ENCODE assay signal across 8 cellular contexts in genomic region chr16:57999971-58000705, GRCh38. TPM values are rescaled to one million over a fixed set of nuclear protein-coding genes. Genes with fewer than 3 reads are reported as not detected.
A peak's percentile ranks its signal among the peaks of the same experiment; 100 is the strongest.
DNase-seq lines count a peak whose midpoint lies in the region; ATAC-seq and TF ChIP-seq lines count a peak whose summit lies in the region.

ZNF319 (minus strand) TSS chr16:58000672; CDS start chr16:57998265, 2,407 bp downstream.

- TF ChIP-seq CTCF in foreskin keratinocyte (conservative IDR thresholded peaks at IDR 0.05): no peak
- TF ChIP-seq CTCF in osteocyte (IDR thresholded peaks at IDR 0.05): no peak

- CTCF ChIA-PET in activated CD4-positive, alpha-beta memory T cell treated with anti-CD3 and anti-CD28 coated beads, Interleukin-2, amount 10 ng/mL, durations not matched to agents 7 days and 5 days (lab: Charles Lee): interaction anchor here (0.5 to 8.0 kb wide), 12 partner anchors 10 to 423 kb away, joined by 3 to 46 read pairs (median 4); partner anchors contain the start of gene CFAP20

- ATAC-seq in HG03196 (IDR thresholded peaks at IDR 0.05; ENCODE audit: unreplicated experiment) (peak; percentile 17), foreskin keratinocyte (peak; percentile 8)

- DNase-seq in AG20443 (ENCODE audit: low spot score) (peak; percentile 69), GM19238 (ENCODE audit: insufficient read length, low spot score) (peak; percentile 60), foreskin keratinocyte (no peak), osteocyte (ENCODE audit: extremely low spot score, unreplicated experiment) (no peak), dermis blood vessel endothelial cell (no peak), NCI-H510A (lab: John Stamatoyannopoulos, UW) (no peak)
- no peak for DNase-seq in activated CD4-positive, alpha-beta memory T cell treated with anti-CD3 and anti-CD28 coated beads, Interleukin-2, amount 10 ng/mL, durations not matched to agents 7 days and 5 days

- H3K27ac ChIP-seq in foreskin keratinocyte: no peak within 1 kb of the TSS

- peaks cover 54% of the 10 kb centered on the region for H3K36me3 Mint-ChIP-seq in activated CD4-positive, alpha-beta memory T cell treated with anti-CD3 and anti-CD28 coated beads, Interleukin-2, amount 10 ng/mL, durations not matched to agents 7 days and 5 days (ENCODE audit: low read depth)
- H3K36me3 Mint-ChIP-seq in osteocyte (ENCODE audit: unreplicated experiment): peaks cover 11% of the 10 kb centered on the region

- H3K27me3 Mint-ChIP-seq in activated CD4-positive, alpha-beta memory T cell treated with anti-CD3 and anti-CD28 coated beads, Interleukin-2, amount 10 ng/mL, durations not matched to agents 7 days and 5 days: no peaks in the 10 kb centered on the region
- H3K27me3 Mint-ChIP-seq in osteocyte (ENCODE audit: unreplicated experiment): no peaks in the 10 kb centered on the region

- H3K9me3 Mint-ChIP-seq in activated CD4-positive, alpha-beta memory T cell treated with anti-CD3 and anti-CD28 coated beads, Interleukin-2, amount 10 ng/mL, durations not matched to agents 7 days and 5 days: no peaks in the 10 kb centered on the region
- no peaks in the 10 kb centered on the region for H3K9me3 Mint-ChIP-seq in osteocyte (ENCODE audit: unreplicated experiment)

- H3K4me1 ChIP-seq in foreskin keratinocyte: no peaks in the 10 kb centered on the region

- H3K4me1 Mint-ChIP-seq in activated CD4-positive, alpha-beta memory T cell treated with anti-CD3 and anti-CD28 coated beads, Interleukin-2, amount 10 ng/mL, durations not matched to agents 7 days and 5 days: peaks cover 65% of the 10 kb centered on the region
- peaks cover 24% of the 10 kb centered on the region for H3K4me1 Mint-ChIP-seq in osteocyte (ENCODE audit: unreplicated experiment)

- POLR2A ChIA-PET in activated CD4-positive, alpha-beta memory T cell treated with anti-CD3 and anti-CD28 coated beads, Interleukin-2, amount 10 ng/mL, durations not matched to agents 7 days and 5 days (lab: Charles Lee): interaction anchor here (1.0 to 2.9 kb wide), 10 partner anchors 11 to 553 kb away, joined by 3 to 15 read pairs (median 4); partner anchors contain the start of genes CIAPIN1 and COQ9

- no peaks in the 10 kb centered on the region for H3K27me3 ChIP-seq in foreskin keratinocyte

- peak within 1 kb of the TSS; percentile 92 for H3K4me3 Mint-ChIP-seq in activated CD4-positive, alpha-beta memory T cell treated with anti-CD3 and anti-CD28 coated beads, Interleukin-2, amount 10 ng/mL, durations not matched to agents 7 days and 5 days
- H3K4me3 Mint-ChIP-seq in osteocyte (ENCODE audit: unreplicated experiment): peak within 1 kb of the TSS; percentile 92

- H3K27ac Mint-ChIP-seq in activated CD4-positive, alpha-beta memory T cell treated with anti-CD3 and anti-CD28 coated beads, Interleukin-2, amount 10 ng/mL, durations not matched to agents 7 days and 5 days: peak within 1 kb of the TSS; percentile 94
- peak within 1 kb of the TSS; percentile 79 for H3K27ac Mint-ChIP-seq in osteocyte (ENCODE audit: unreplicated experiment)

RNA-seq across cellular contexts. Expression of gene ZNF319, which starts in this region (rescaled TPM):
- total RNA-seq in activated CD4-positive, alpha-beta memory T cell treated with anti-CD3 and anti-CD28 coated beads, Interleukin-2, amount 10 ng/mL, durations not matched to agents 7 days and 5 days: 10 to 100 TPM; 19.8 to 20.2 TPM
- 4.9 and 6.1 TPM in 2 replicates for total RNA-seq in foreskin keratinocyte
- polyA plus RNA-seq in foreskin keratinocyte: 3.4 and 3.5 TPM in 2 replicates
- 11.9 and 14.9 TPM in 2 replicates for total RNA-seq in osteocyte
- 3.4 and 6.0 TPM in 2 replicates for total RNA-seq in dermis blood vessel endothelial cell

Comparison
In these comparisons a context has a peak if more than half of its experiments do, and no peak if none do; other contexts are left out.
1. DNase-seq: peak in AG20443 (single experiment) and GM19238 (single experiment); none in activated CD4-positive, alpha-beta memory T cell treated with anti-CD3 and anti-CD28 coated beads, Interleukin-2, amount 10 ng/mL, durations not matched to agents 7 days and 5 days (single experiment), foreskin keratinocyte (0 of 2), osteocyte (single experiment), dermis blood vessel endothelial cell (single experiment) and NCI-H510A (single experiment).